In genomic region chr16:7335991-7336634, GRCh38 we compare ENCODE assay signal across 2 cellular contexts.
TF ChIP-seq lines count a peak whose summit lies in the region.

No MANE protein-coding gene starts in this region.

TF ChIP-seq in IMR-90, 13 proteins besides CTCF, POLR2A, EP300 and RAD21:
- TF ChIP-seq NFE2L2 (IDR thresholded peaks at IDR 0.05; ENCODE audit: low read depth, low read length), result peak; percentile 83
- no peak for TF ChIP-seq FOS (IDR thresholded peaks at IDR 0.05; ENCODE audit: low read depth, low read length)
- peak; percentile 97 for TF ChIP-seq MAFK (IDR thresholded peaks at IDR 0.05; ENCODE audit: low read depth, low read length)
- no peak for TF ChIP-seq RCOR1 (IDR thresholded peaks at IDR 0.05; ENCODE audit: insufficient replicate concordance, low read length)
- no peak for TF ChIP-seq MXI1 (IDR thresholded peaks at IDR 0.05; ENCODE audit: borderline replicate concordance, low read depth, low read length)
- no peak for TF ChIP-seq CHD1 (IDR thresholded peaks at IDR 0.05; ENCODE audit: low read depth, low read length)

TF ChIP-seq in H1, 55 proteins besides CTCF, POLR2A, EP300 and RAD21:
- TF ChIP-seq CTBP2 (IDR thresholded peaks at IDR 0.05; ENCODE audit: borderline replicate concordance, insufficient read depth, insufficient read length, low read length), result no peak
- peak; percentile 94 for TF ChIP-seq MAFK (IDR thresholded peaks at IDR 0.05; ENCODE audit: low read depth, low read length)
- 0 out of 2 replicates have a peak, but pooled peaks have one; percentile 23 for TF ChIP-seq BACH1 (IDR thresholded peaks at IDR 0.05; ENCODE audit: low read length)
